1 cellular context compared by ENCODE assay signal in the genomic region with DNA sequence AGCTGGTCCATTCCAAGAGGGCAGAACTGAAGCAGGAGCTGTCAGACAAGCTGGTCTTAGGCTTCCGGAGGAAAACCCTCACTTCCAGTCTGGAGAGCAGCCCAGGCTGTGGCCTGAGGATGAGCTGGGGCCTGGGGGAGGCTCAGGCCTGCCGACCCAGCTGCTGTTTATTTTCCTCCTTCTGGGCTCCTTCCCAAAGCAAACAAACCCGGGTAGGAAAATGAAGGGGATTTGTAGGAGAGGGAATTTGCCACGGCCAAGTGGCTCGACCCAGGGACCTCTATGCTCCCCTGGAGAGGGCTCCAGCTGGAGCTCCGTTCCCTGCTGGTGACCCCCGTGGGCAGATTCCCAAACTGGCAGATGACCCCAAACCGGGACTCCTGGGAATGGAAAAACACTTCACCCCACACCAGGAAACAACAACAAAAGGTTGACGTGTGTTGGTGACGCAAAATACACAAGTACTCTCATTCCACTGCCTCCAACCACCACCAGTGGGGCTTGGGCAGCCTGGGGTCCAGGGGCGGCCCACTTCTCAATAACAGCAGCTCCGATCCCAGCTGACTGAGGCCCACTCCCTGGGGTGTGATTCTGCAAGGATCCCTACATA.
TF ChIP-seq lines count a peak whose summit lies in the region.

No MANE protein-coding gene starts in this region.

TF ChIP-seq in HepG2, 621 proteins besides CTCF, POLR2A, EP300 and RAD21 (continued from another document and continues in another):
- TF ChIP-seq, protein P1, sequence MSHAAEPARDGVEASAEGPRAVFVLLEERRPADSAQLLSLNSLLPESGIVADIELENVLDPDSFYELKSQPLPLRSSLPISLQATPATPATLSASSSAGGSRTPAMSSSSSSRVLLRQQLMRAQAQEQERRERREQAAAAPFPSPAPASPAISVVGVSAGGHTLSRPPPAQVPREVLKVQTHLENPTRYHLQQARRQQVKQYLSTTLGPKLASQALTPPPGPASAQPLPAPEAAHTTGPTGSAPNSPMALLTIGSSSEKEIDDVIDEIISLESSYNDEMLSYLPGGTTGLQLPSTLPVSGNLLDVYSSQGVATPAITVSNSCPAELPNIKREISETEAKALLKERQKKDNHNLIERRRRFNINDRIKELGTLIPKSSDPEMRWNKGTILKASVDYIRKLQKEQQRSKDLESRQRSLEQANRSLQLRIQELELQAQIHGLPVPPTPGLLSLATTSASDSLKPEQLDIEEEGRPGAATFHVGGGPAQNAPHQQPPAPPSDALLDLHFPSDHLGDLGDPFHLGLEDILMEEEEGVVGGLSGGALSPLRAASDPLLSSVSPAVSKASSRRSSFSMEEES (CRISPR knock-in tag; IDR thresholded peaks at IDR 0.05): no peak
- TF ChIP-seq NCOA2 (CRISPR knock-in tag; IDR thresholded peaks at IDR 0.05) (peak; percentile 50; the same call in 1 of the 2 replicates), EED (CRISPR knock-in tag; IDR thresholded peaks at IDR 0.05) (no peak), MTERF4 (CRISPR knock-in tag; IDR thresholded peaks at IDR 0.05) (peak; percentile 65; the same call in 1 of the 2 replicates), ZBTB7A (CRISPR knock-in tag; IDR thresholded peaks at IDR 0.05) (peak; percentile 76; the same call in 1 of the 2 replicates), GATAD1 (CRISPR knock-in tag; IDR thresholded peaks at IDR 0.05) (no peak), POLR2AphosphoS2 (IDR thresholded peaks at IDR 0.05; ENCODE audit: low read depth, low read length) (no peak), SIX1 (CRISPR knock-in tag; IDR thresholded peaks at IDR 0.05; ENCODE audit: borderline replicate concordance) (0 out of 2 replicates have a peak, but pooled peaks have one; percentile 13), SUZ12 (IDR thresholded peaks at IDR 0.05; ENCODE audit: low read depth, low read length) (no peak), ZBTB40 (IDR thresholded peaks at IDR 0.05) (no peak), ZBTB40 (CRISPR knock-in tag; IDR thresholded peaks at IDR 0.05) (peak; percentile 53; the same call in 1 of the 2 replicates), ZNF460 (CRISPR knock-in tag; IDR thresholded peaks at IDR 0.05; ENCODE audit: borderline replicate concordance) (peak; percentile 40; the same call in 1 of the 2 replicates), ZFYVE20 (CRISPR knock-in tag; IDR thresholded peaks at IDR 0.05; ENCODE audit: borderline replicate concordance, low read depth) (no peak), ZFP36L2 (CRISPR knock-in tag; IDR thresholded peaks at IDR 0.05) (no peak), ZNF30 (CRISPR knock-in tag; IDR thresholded peaks at IDR 0.05) (no peak), HOXA5 (CRISPR knock-in tag; IDR thresholded peaks at IDR 0.05) (peak; percentile 92), ZKSCAN5 (CRISPR knock-in tag; IDR thresholded peaks at IDR 0.05) (no peak), CC2D1A (CRISPR knock-in tag; IDR thresholded peaks at IDR 0.05) (no peak), ZNF709 (CRISPR knock-in tag; IDR thresholded peaks at IDR 0.05) (no peak), ZNF232 (CRISPR knock-in tag; IDR thresholded peaks at IDR 0.05; ENCODE audit: borderline replicate concordance) (no peak), NFYC (CRISPR knock-in tag; IDR thresholded peaks at IDR 0.05) (peak; percentile 41), ZNF180 (CRISPR knock-in tag; IDR thresholded peaks at IDR 0.05; ENCODE audit: borderline replicate concordance, low read depth) (no peak), RNF2 (conservative IDR thresholded peaks at IDR 0.05; ENCODE audit: low read depth) (no peak)
- TF ChIP-seq, protein P2, sequence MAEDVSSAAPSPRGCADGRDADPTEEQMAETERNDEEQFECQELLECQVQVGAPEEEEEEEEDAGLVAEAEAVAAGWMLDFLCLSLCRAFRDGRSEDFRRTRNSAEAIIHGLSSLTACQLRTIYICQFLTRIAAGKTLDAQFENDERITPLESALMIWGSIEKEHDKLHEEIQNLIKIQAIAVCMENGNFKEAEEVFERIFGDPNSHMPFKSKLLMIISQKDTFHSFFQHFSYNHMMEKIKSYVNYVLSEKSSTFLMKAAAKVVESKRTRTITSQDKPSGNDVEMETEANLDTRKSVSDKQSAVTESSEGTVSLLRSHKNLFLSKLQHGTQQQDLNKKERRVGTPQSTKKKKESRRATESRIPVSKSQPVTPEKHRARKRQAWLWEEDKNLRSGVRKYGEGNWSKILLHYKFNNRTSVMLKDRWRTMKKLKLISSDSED (CRISPR knock-in tag; IDR thresholded peaks at IDR 0.05): no peak
- TF ChIP-seq, protein P3, sequence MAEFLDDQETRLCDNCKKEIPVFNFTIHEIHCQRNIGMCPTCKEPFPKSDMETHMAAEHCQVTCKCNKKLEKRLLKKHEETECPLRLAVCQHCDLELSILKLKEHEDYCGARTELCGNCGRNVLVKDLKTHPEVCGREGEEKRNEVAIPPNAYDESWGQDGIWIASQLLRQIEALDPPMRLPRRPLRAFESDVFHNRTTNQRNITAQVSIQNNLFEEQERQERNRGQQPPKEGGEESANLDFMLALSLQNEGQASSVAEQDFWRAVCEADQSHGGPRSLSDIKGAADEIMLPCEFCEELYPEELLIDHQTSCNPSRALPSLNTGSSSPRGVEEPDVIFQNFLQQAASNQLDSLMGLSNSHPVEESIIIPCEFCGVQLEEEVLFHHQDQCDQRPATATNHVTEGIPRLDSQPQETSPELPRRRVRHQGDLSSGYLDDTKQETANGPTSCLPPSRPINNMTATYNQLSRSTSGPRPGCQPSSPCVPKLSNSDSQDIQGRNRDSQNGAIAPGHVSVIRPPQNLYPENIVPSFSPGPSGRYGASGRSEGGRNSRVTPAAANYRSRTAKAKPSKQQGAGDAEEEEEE (CRISPR knock-in tag; IDR thresholded peaks at IDR 0.05; ENCODE audit: borderline replicate concordance): no peak
- TF ChIP-seq, protein P4, sequence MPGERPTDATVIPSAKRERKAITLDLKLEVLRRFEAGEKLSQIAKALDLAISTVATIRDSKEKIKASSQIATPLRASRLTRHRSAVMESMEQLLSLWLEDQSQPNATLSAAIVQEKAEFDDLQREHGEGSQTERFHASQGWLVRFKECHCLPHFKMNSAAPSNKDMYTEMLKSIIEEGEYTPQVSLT (CRISPR knock-in tag; IDR thresholded peaks at IDR 0.05; ENCODE audit: borderline replicate concordance, low read depth): no peak
- TF ChIP-seq, protein P5, sequence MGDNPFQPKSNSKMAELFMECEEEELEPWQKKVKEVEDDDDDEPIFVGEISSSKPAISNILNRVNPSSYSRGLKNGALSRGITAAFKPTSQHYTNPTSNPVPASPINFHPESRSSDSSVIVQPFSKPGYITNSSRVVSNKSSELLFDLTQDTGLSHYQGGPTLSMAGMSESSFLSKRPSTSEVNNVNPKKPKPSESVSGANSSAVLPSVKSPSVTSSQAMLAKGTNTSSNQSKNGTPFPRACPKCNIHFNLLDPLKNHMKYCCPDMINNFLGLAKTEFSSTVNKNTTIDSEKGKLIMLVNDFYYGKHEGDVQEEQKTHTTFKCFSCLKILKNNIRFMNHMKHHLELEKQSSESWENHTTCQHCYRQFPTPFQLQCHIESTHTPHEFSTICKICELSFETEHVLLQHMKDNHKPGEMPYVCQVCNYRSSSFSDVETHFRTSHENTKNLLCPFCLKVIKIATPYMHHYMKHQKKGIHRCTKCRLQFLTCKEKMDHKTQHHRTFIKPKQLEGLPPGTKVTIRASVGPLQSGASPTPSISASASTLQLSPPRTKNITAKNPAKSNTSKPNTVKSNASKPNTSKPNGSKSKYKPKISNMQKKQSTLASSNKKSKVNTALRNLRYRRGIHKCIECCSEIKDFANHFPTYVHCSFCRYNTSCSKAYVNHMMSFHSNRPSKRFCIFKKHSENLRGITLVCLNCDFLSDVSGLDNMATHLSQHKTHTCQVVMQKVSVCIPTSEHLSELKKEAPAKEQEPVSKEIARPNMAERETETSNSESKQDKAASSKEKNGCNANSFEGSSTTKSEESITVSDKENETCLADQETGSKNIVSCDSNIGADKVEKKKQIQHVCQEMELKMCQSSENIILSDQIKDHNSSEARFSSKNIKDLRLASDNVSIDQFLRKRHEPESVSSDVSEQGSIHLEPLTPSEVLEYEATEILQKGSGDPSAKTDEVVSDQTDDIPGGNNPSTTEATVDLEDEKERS (CRISPR knock-in tag; IDR thresholded peaks at IDR 0.05): no peak
- TF ChIP-seq, protein P6, sequence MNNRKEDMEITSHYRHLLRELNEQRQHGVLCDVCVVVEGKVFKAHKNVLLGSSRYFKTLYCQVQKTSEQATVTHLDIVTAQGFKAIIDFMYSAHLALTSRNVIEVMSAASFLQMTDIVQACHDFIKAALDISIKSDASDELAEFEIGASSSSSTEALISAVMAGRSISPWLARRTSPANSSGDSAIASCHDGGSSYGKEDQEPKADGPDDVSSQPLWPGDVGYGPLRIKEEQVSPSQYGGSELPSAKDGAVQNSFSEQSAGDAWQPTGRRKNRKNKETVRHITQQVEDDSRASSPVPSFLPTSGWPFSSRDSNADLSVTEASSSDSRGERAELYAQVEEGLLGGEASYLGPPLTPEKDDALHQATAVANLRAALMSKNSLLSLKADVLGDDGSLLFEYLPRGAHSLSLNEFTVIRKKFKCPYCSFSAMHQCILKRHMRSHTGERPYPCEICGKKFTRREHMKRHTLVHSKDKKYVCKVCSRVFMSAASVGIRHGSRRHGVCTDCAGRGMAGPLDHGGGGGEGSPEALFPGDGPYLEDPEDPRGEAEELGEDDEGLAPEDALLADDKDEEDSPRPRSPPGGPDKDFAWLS (CRISPR knock-in tag; IDR thresholded peaks at IDR 0.05; ENCODE audit: borderline replicate concordance): 0 out of 2 replicates have a peak, but pooled peaks have one; percentile 66
- TF ChIP-seq, protein P7, sequence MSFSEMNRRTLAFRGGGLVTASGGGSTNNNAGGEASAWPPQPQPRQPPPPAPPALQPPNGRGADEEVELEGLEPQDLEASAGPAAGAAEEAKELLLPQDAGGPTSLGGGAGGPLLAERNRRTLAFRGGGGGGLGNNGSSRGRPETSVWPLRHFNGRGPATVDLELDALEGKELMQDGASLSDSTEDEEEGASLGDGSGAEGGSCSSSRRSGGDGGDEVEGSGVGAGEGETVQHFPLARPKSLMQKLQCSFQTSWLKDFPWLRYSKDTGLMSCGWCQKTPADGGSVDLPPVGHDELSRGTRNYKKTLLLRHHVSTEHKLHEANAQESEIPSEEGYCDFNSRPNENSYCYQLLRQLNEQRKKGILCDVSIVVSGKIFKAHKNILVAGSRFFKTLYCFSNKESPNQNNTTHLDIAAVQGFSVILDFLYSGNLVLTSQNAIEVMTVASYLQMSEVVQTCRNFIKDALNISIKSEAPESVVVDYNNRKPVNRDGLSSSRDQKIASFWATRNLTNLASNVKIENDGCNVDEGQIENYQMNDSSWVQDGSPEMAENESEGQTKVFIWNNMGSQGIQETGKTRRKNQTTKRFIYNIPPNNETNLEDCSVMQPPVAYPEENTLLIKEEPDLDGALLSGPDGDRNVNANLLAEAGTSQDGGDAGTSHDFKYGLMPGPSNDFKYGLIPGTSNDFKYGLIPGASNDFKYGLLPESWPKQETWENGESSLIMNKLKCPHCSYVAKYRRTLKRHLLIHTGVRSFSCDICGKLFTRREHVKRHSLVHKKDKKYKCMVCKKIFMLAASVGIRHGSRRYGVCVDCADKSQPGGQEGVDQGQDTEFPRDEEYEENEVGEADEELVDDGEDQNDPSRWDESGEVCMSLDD (CRISPR knock-in tag; IDR thresholded peaks at IDR 0.05; ENCODE audit: borderline replicate concordance): peak; percentile 38; the same call in 1 of the 2 replicates
